Comparison of ENCODE assay signal across 15 cellular contexts in the genomic region with DNA sequence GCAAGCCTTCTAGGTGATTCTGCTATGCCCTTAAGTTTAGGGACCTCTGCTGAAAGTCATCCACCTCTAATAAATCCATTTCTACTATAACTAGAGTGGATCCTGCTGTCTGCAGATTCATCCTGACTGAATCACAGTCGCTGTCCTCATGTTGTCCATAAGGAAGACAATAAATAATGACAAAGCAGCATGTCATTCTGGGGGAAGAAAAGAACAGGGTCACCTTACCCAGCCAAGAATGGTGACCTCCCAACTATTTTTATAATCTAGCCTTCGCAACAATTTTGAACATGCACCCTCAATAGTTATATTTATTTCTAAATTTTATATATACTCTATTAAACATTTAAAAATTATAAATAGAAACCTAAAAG. TPM values are rescaled to one million over a fixed set of nuclear protein-coding genes. Genes with fewer than 3 reads are reported as not detected.
DNase-seq lines count a peak whose midpoint lies in the region; ATAC-seq, FAIRE-seq and TF ChIP-seq lines count a peak whose summit lies in the region.
"Had no signal": no experiment of that assay in that cellular context is flagged by ENCODE, and none has a peak within 500 bp of the region (broad histone marks: within the 10 kb centered on the region; RNA-seq: fewer than 3 reads in every experiment).

No MANE protein-coding gene starts in this region.

- CTCF ChIA-PET in activated CD4-positive, alpha-beta T cell treated with anti-CD3 and anti-CD28 coated beads, Interleukin-2, amount 10 ng/mL, durations not matched to agents 7 days and 5 days (lab: Charles Lee), result interaction anchor here (1.6 to 4.0 kb wide), 2 partner anchors 8 to 245 kb away, joined by 5 to 19 read pairs; no protein-coding TSS in a partner anchor

- peaks cover 22% of the 10 kb centered on the region for H3K36me3 Mint-ChIP-seq in activated CD4-positive, alpha-beta T cell treated with anti-CD3 and anti-CD28 coated beads, Interleukin-2, amount 10 ng/mL, durations not matched to agents 7 days and 5 days (ENCODE audit: low read depth)
- H3K36me3 Mint-ChIP-seq in activated naive CD8-positive, alpha-beta T cell treated with anti-CD3 and anti-CD28 coated beads, Interleukin-2, amount 50 U/mL, for 24 hours (ENCODE audit: low read depth), result peaks cover 2% of the 10 kb centered on the region

- H3K4me2 ChIP-seq in Loucy (ENCODE audit: low read depth, low read length, poor library complexity, severe bottlenecking), result peak overlapping the region; percentile 87
- H3K4me2 ChIP-seq: A549 had no signal

- no peaks in the 10 kb centered on the region for H3K27me3 ChIP-seq in Loucy (ENCODE audit: insufficient read depth, low read length, poor library complexity, severe bottlenecking)
- H3K27me3 ChIP-seq in spleen (replicated peaks in 1 of 7), result no peaks in the 10 kb centered on the region

- H3K27ac ChIP-seq in spleen, result peak overlapping the region in 7 of 8 donors; percentile 49 to 81 (median 78)
- H3K27ac ChIP-seq: A549 had no signal

- peaks cover 39% of the 10 kb centered on the region for H3K79me2 ChIP-seq in Loucy (ENCODE audit: insufficient read depth, low read length)

- H3K4me1 ChIP-seq in Loucy (ENCODE audit: insufficient read depth, low read length, poor library complexity, severe bottlenecking), result peaks cover 54% of the 10 kb centered on the region
- peaks cover 19 to 59% (median 53%) of the 10 kb centered on the region in 6 donors for H3K4me1 ChIP-seq in spleen
- H3K4me1 ChIP-seq: A549 had no signal

- no peaks in the 10 kb centered on the region for H3K9me2 ChIP-seq in Loucy (replicated peaks; ENCODE audit: low read depth, low read length)

- intact Hi-C loops in spleen (cut with DNase I; ENCODE audit: low total_unique reads), result no loop called here

- H3K9me3 ChIP-seq in Loucy (ENCODE audit: insufficient read depth, low read depth, low read length) (no peaks in the 10 kb centered on the region), spleen (no peaks in the 10 kb centered on the region)
- H3K9me3 ChIP-seq: A549 had no signal

- H3F3A ChIP-seq in Loucy (ENCODE audit: low read depth), result peaks cover 20% of the 10 kb centered on the region

- H3K4me3 Mint-ChIP-seq in activated CD4-positive, alpha-beta T cell treated with anti-CD3 and anti-CD28 coated beads, Interleukin-2, amount 10 ng/mL, durations not matched to agents 7 days and 5 days, result peak overlapping the region; percentile 80
- peak overlapping the region; percentile 72 for H3K4me3 Mint-ChIP-seq in activated naive CD8-positive, alpha-beta T cell treated with anti-CD3 and anti-CD28 coated beads, Interleukin-2, amount 50 U/mL, for 24 hours

- POLR2A ChIA-PET in activated CD4-positive, alpha-beta T cell treated with anti-CD3 and anti-CD28 coated beads, Interleukin-2, amount 10 ng/mL, durations not matched to agents 7 days and 5 days (lab: Charles Lee), result interaction anchor here (0.7 to 1.4 kb wide), 3 partner anchors 18 to 1014 kb away, joined by 3 to 5 read pairs (median 3); no protein-coding TSS in a partner anchor

- peaks cover 88% of the 10 kb centered on the region for H3K4me1 Mint-ChIP-seq in activated CD4-positive, alpha-beta T cell treated with anti-CD3 and anti-CD28 coated beads, Interleukin-2, amount 10 ng/mL, durations not matched to agents 7 days and 5 days
- H3K4me1 Mint-ChIP-seq in activated naive CD8-positive, alpha-beta T cell treated with anti-CD3 and anti-CD28 coated beads, Interleukin-2, amount 50 U/mL, for 24 hours, result peaks cover 67% of the 10 kb centered on the region

- H3K9ac ChIP-seq in Loucy (ENCODE audit: low read depth, low read length, poor library complexity, severe bottlenecking), result peak overlapping the region; percentile 94

- H3K36me3 ChIP-seq in Loucy (ENCODE audit: insufficient read depth, low read length) (no peaks in the 10 kb centered on the region), spleen (no peaks in the 10 kb centered on the region)

- H3K27me3 Mint-ChIP-seq in activated CD4-positive, alpha-beta T cell treated with anti-CD3 and anti-CD28 coated beads, Interleukin-2, amount 10 ng/mL, durations not matched to agents 7 days and 5 days, result no peaks in the 10 kb centered on the region
- no peaks in the 10 kb centered on the region for H3K27me3 Mint-ChIP-seq in activated naive CD8-positive, alpha-beta T cell treated with anti-CD3 and anti-CD28 coated beads, Interleukin-2, amount 50 U/mL, for 24 hours

- TF ChIP-seq POLR2A in spleen (IDR thresholded peaks at IDR 0.05) (no peak), H54 (IDR thresholded peaks at IDR 0.05; ENCODE audit: low read depth, low read length) (no peak)

- TF ChIP-seq CTCF in Loucy (conservative IDR thresholded peaks at IDR 0.05; ENCODE audit: low read length), result no peak
- no peak for TF ChIP-seq CTCF in spleen (IDR thresholded peaks at IDR 0.05 in 8 of 11, conservative IDR thresholded peaks at IDR 0.05 in 3 of 11)

- peak overlapping the region; percentile 70 for H2AFZ ChIP-seq in Loucy (ENCODE audit: low read length)

- peaks cover 1% of the 10 kb centered on the region for H3K9me3 Mint-ChIP-seq in activated CD4-positive, alpha-beta T cell treated with anti-CD3 and anti-CD28 coated beads, Interleukin-2, amount 10 ng/mL, durations not matched to agents 7 days and 5 days
- no peaks in the 10 kb centered on the region for H3K9me3 Mint-ChIP-seq in activated naive CD8-positive, alpha-beta T cell treated with anti-CD3 and anti-CD28 coated beads, Interleukin-2, amount 50 U/mL, for 24 hours

- WGBS in spleen, 5 donors, result 58 to 74% (median 70%) methylated on average over 2 of the region's 2 CpGs

- no peaks in the 10 kb centered on the region for H4K20me1 ChIP-seq in Loucy (ENCODE audit: insufficient read depth, low read length, poor library complexity, severe bottlenecking)

- H3K27ac Mint-ChIP-seq in activated CD4-positive, alpha-beta T cell treated with anti-CD3 and anti-CD28 coated beads, Interleukin-2, amount 10 ng/mL, durations not matched to agents 7 days and 5 days, result peak overlapping the region; percentile 93
- H3K27ac Mint-ChIP-seq in activated naive CD8-positive, alpha-beta T cell treated with anti-CD3 and anti-CD28 coated beads, Interleukin-2, amount 50 U/mL, for 24 hours, result peak overlapping the region; percentile 48

- H3K4me3 ChIP-seq in Loucy (ENCODE audit: low read length, poor library complexity, severe bottlenecking), result peak overlapping the region; percentile 87
- peak overlapping the region in 1 of 8 donors; percentile 62 for H3K4me3 ChIP-seq in spleen
- H3K4me3 ChIP-seq: A549 had no signal

- FAIRE-seq in H54 (lab: Jason Lieb, UNC), result no peak
- FAIRE-seq: A549 had no signal

- no peak for ATAC-seq in activated naive CD8-positive, alpha-beta T cell treated with anti-CD3 and anti-CD28 coated beads, Interleukin-2, amount 50 U/mL, for 24 hours
- ATAC-seq in HG03025 (IDR thresholded peaks at IDR 0.05; ENCODE audit: low FRiP score, unreplicated experiment) (no peak), HG02852 (IDR thresholded peaks at IDR 0.05; ENCODE audit: unreplicated experiment) (no peak)
- ATAC-seq: A549 had no signal

- no peak for DNase-seq in activated CD4-positive, alpha-beta T cell treated with anti-CD3 and anti-CD28 coated beads, Interleukin-2, amount 10 ng/mL, durations not matched to agents 7 days and 5 days
- no peak for DNase-seq in activated CD4-positive, alpha-beta T cell treated with anti-CD3 and anti-CD28 coated beads, Interleukin-2, amount 50 U/mL, for 1 hour
- no peak for DNase-seq in activated naive CD8-positive, alpha-beta T cell treated with anti-CD3 and anti-CD28 coated beads, Interleukin-2, amount 50 U/mL, for 24 hours
- no peak for DNase-seq in spleen
- no peak for DNase-seq in H54 (ENCODE audit: insufficient read length, low spot score)

RNA-seq across cellular contexts. Expression of gene UBE2L5, which starts 45.0 kb away (rescaled TPM):
- total RNA-seq in activated CD4-positive, alpha-beta T cell treated with anti-CD3 and anti-CD28 coated beads, Interleukin-2, amount 10 ng/mL, durations not matched to agents 7 days and 5 days, result under 1 TPM in 1 of 2 experiments, not detected in 1; 0.17 TPM
- not detected for total RNA-seq in spleen
- under 1 TPM in 1 of 3 donors, not detected in 2; 0.05 TPM for polyA plus RNA-seq in spleen
- total RNA-seq: Calu3, dermis microvascular lymphatic vessel endothelial cell, H4, LHCN-M2, lung microvascular endothelial cell, osteocyte had no signal
